In the genomic region with DNA sequence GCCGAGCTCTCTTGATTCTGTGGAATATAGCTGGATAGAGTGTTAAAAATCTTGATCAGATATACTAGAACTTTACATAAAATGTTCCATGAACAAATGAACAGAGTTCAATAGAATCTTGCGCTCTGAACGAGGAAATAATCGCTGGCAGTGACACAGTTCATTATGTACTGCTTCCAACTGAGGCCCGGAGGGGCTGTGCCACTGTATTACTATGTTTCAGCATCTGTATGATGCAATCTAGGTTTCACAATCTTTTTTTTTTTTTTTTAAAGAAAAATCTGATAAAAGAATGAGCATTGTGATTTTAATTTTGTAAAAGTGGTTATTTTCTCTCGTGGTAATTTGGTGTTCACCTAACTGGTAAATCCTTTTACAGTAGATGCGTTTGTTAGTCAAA, we compare ENCODE assay signal across 13 cellular contexts.
A peak's percentile ranks its signal among the peaks of the same experiment; 100 is the strongest.
DNase-seq lines count a peak whose midpoint lies in the region; FAIRE-seq and TF ChIP-seq lines count a peak whose summit lies in the region.
"Had no signal": no experiment of that assay in that cellular context is flagged by ENCODE, and none has a peak within 500 bp of the region (broad histone marks: within the 10 kb centered on the region; RNA-seq: fewer than 3 reads in every experiment).

No MANE protein-coding gene starts in this region.

- H3K27ac ChIP-seq in RWPE1 (no peak overlapping the region), sigmoid colon (peak overlapping the region in 1 of 4 donors; percentile 23), substantia nigra (ENCODE audit: low read depth, low read length, poor library complexity, severe bottlenecking) (no peak overlapping the region)
- H3K27ac ChIP-seq in CD8-positive, alpha-beta memory T cell (ENCODE audit: low read depth, low read length): no peak overlapping the region
- H3K27ac ChIP-seq: skin epidermis had no signal

- no peaks in the 10 kb centered on the region for H3K27me3 ChIP-seq in sigmoid colon
- H3K27me3 ChIP-seq in CD8-positive, alpha-beta memory T cell (ENCODE audit: insufficient read depth, low read length, poor library complexity, severe bottlenecking): no peaks in the 10 kb centered on the region

- peaks cover 0 to 10% of the 10 kb centered on the region in 2 donors for H3K27me3 Mint-ChIP-seq in CD8-positive, alpha-beta memory T cell
- H3K27me3 Mint-ChIP-seq: activated naive CD8-positive, alpha-beta T cell treated with anti-CD3 and anti-CD28 coated beads, Interleukin-2, amount 50 U/mL, for 24 hours; IgD-negative memory B cell had no signal

- DNase-seq in GM04504 (ENCODE audit: low read depth) (peak; percentile 29), RWPE1 (ENCODE audit: low spot score) (peak; percentile 13), fibroblast of pulmonary artery (ENCODE audit: low read depth) (peak; percentile 76), sigmoid colon (peak; percentile 77), GM12891 (ENCODE audit: insufficient read length, low spot score) (no peak), substantia nigra (lab: John Stamatoyannopoulos, UW) (no peak), cerebellar nuclear complex (lab: John Stamatoyannopoulos, UW) (no peak)
- no peak for DNase-seq in CD8-positive, alpha-beta memory T cell
- DNase-seq: activated naive CD8-positive, alpha-beta T cell treated with anti-CD3 and anti-CD28 coated beads, Interleukin-2, amount 50 U/mL, for 24 hours; NCI-H2029 had no signal

- no peaks in the 10 kb centered on the region for H3K4me1 Mint-ChIP-seq in CD8-positive, alpha-beta memory T cell
- H3K4me1 Mint-ChIP-seq: activated naive CD8-positive, alpha-beta T cell treated with anti-CD3 and anti-CD28 coated beads, Interleukin-2, amount 50 U/mL, for 24 hours; IgD-negative memory B cell had no signal

- peaks cover 0 to 31% (median 15%) of the 10 kb centered on the region in 4 donors for H3K4me1 ChIP-seq in sigmoid colon
- no peaks in the 10 kb centered on the region for H3K4me1 ChIP-seq in CD8-positive, alpha-beta memory T cell (ENCODE audit: insufficient read depth, low read length)

- TF ChIP-seq CTCF in RWPE1 (conservative IDR thresholded peaks at IDR 0.05; ENCODE audit: low read depth): no peak
- no peak for TF ChIP-seq CTCF in fibroblast of pulmonary artery (IDR thresholded peaks at IDR 0.05; ENCODE audit: low read length, missing control alignments)
- TF ChIP-seq CTCF in sigmoid colon (IDR thresholded peaks at IDR 0.05): no peak

- H3K4me3 ChIP-seq in fibroblast of pulmonary artery (replicated peaks; ENCODE audit: low read depth, low read length): no peak overlapping the region
- H3K4me3 ChIP-seq in sigmoid colon: no peak overlapping the region
- no peak overlapping the region for H3K4me3 ChIP-seq in CD8-positive, alpha-beta memory T cell (ENCODE audit: low read length)
- H3K4me3 ChIP-seq: skin epidermis had no signal

- no peak overlapping the region for H3K27ac Mint-ChIP-seq in CD8-positive, alpha-beta memory T cell
- H3K27ac Mint-ChIP-seq: activated naive CD8-positive, alpha-beta T cell treated with anti-CD3 and anti-CD28 coated beads, Interleukin-2, amount 50 U/mL, for 24 hours; IgD-negative memory B cell; T-helper 1 cell treated with Interleukin-12 subunit alpha and Interleukin-12 subunit beta and Interleukin-4 antibody, amounts not matched to agents 30 μg/mL and 1 μg/mL, for 36 hours had no signal

- H3K4me3 Mint-ChIP-seq in CD8-positive, alpha-beta memory T cell: no peak overlapping the region
- H3K4me3 Mint-ChIP-seq: activated naive CD8-positive, alpha-beta T cell treated with anti-CD3 and anti-CD28 coated beads, Interleukin-2, amount 50 U/mL, for 24 hours; IgD-negative memory B cell; T-helper 1 cell treated with Interleukin-12 subunit alpha and Interleukin-12 subunit beta and Interleukin-4 antibody, amounts not matched to agents 30 μg/mL and 1 μg/mL, for 36 hours had no signal

- H3K9me3 Mint-ChIP-seq in CD8-positive, alpha-beta memory T cell: no peaks in the 10 kb centered on the region
- H3K9me3 Mint-ChIP-seq: activated naive CD8-positive, alpha-beta T cell treated with anti-CD3 and anti-CD28 coated beads, Interleukin-2, amount 50 U/mL, for 24 hours; IgD-negative memory B cell; T-helper 1 cell treated with Interleukin-12 subunit alpha and Interleukin-12 subunit beta and Interleukin-4 antibody, amounts not matched to agents 30 μg/mL and 1 μg/mL, for 36 hours had no signal

- TF ChIP-seq POLR2A in sigmoid colon (IDR thresholded peaks at IDR 0.05) (no peak), GM12891 (IDR thresholded peaks at IDR 0.05; ENCODE audit: low read depth, low read length) (no peak)

- H3K36me3 Mint-ChIP-seq in CD8-positive, alpha-beta memory T cell: peaks cover 0 to 5% (median 0%) of the 10 kb centered on the region in 3 donors
- H3K36me3 Mint-ChIP-seq: IgD-negative memory B cell had no signal

- no peak for TF ChIP-seq EP300 in sigmoid colon (IDR thresholded peaks at IDR 0.05)

- H3K9me3 ChIP-seq in sigmoid colon: no peaks in the 10 kb centered on the region
- H3K9me3 ChIP-seq in CD8-positive, alpha-beta memory T cell (ENCODE audit: low read length): no peaks in the 10 kb centered on the region

- peaks cover 36 to 99% (median 60%) of the 10 kb centered on the region in 4 donors for H3K36me3 ChIP-seq in sigmoid colon
- H3K36me3 ChIP-seq in CD8-positive, alpha-beta memory T cell (ENCODE audit: insufficient read depth, low read length): no peaks in the 10 kb centered on the region

- POLR2A ChIA-PET in RWPE1 (lab: Yijun Ruan, JAX; ENCODE audit: low non-redundant PET): interaction anchor here (0.7 kb wide), 1 partner anchor 27 kb away, joined by 7 read pairs; no protein-coding TSS in a partner anchor
- POLR2A ChIA-PET in CD8-positive, alpha-beta memory T cell (lab: Charles Lee): no interaction called here

- FAIRE-seq in GM12891 (lab: Jason Lieb, UNC): no peak

- intact Hi-C loops in sigmoid colon (cut with DNase I): no loop called here

- CTCF ChIA-PET in RWPE1 (lab: Yijun Ruan, JAX): no interaction called here
- CTCF ChIA-PET in CD8-positive, alpha-beta memory T cell (lab: Charles Lee): no interaction called here

- 80 to 83% methylated on average over 7 of the region's 7 CpGs for whole genome bisulfite sequencing in sigmoid colon, 2 donors

TF ChIP-seq in GM12891, 5 proteins besides CTCF, POLR2A, EP300 and RAD21:
- TF ChIP-seq SPI1 (IDR thresholded peaks at IDR 0.05; ENCODE audit: low read depth, low read length) (no peak), POU2F2 (IDR thresholded peaks at IDR 0.05; ENCODE audit: low read depth, low read length) (no peak), POLR2AphosphoS5 (IDR thresholded peaks at IDR 0.05; ENCODE audit: low read depth, low read length) (no peak), TAF1 (IDR thresholded peaks at IDR 0.05; ENCODE audit: low read depth, low read length) (no peak), PAX5 (IDR thresholded peaks at IDR 0.05; ENCODE audit: insufficient read depth, low read length, severe bottlenecking) (no peak)

Comparison
In these comparisons a context has a peak if more than half of its experiments do, and no peak if none do; other contexts are left out.
1. DNase-seq: peak in GM04504 (single experiment), RWPE1 (single experiment), fibroblast of pulmonary artery (single experiment) and sigmoid colon (single experiment); none in GM12891 (single experiment), substantia nigra (0 of 49), CD8-positive, alpha-beta memory T cell (0 of 5) and cerebellar nuclear complex (0 of 2).